ENCODE assay signal across 7 cellular contexts in the genomic region with DNA sequence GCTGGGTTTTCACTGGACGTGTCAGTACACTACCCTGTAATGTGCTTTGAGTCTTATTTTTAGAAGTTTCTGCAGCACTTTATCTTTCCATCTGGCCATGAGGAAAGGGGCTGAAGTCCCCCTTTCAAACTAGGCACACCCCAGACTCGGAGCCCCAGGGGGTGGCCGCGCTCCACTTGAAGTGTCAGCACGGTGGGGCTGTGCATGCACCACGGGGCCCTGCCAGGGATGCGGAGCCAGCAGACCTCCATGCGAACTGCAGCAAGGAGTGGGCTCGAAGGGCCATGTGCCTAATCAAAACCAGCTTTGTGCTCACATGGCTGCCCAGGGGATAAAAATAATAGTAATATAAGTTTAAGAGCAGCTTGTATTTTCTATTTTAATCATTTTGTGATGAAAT.
"Had no signal": no experiment of that assay in that cellular context is flagged by ENCODE, and none has a peak within 500 bp of the region (broad histone marks: within the 10 kb centered on the region; RNA-seq: fewer than 3 reads in every experiment).

No MANE protein-coding gene starts in this region.

- H3K36me3 Mint-ChIP-seq: activated CD4-positive, alpha-beta memory T cell treated with anti-CD3 and anti-CD28 coated beads for 36 hours; naive thymus-derived CD8-positive, alpha-beta T cell had no signal

- H3K36me3 ChIP-seq: tibial nerve had no signal

- H3K4me3 ChIP-seq: tibial nerve had no signal

- H3K4me1 Mint-ChIP-seq: naive thymus-derived CD8-positive, alpha-beta T cell had no signal

- H3K4me3 Mint-ChIP-seq: activated CD4-positive, alpha-beta memory T cell treated with anti-CD3 and anti-CD28 coated beads for 36 hours; activated T-cell treated with anti-CD3 and anti-CD28 coated beads, Interleukin-2, amount 50 U/mL, for 72 hours; naive thymus-derived CD8-positive, alpha-beta T cell had no signal

- ATAC-seq: activated T-cell treated with anti-CD3 and anti-CD28 coated beads, Interleukin-2, amount 50 U/mL, for 72 hours; naive thymus-derived CD8-positive, alpha-beta T cell had no signal

- H3K27ac Mint-ChIP-seq: activated CD4-positive, alpha-beta memory T cell treated with anti-CD3 and anti-CD28 coated beads for 36 hours; activated T-cell treated with anti-CD3 and anti-CD28 coated beads, Interleukin-2, amount 50 U/mL, for 72 hours had no signal

- H3K27me3 Mint-ChIP-seq: activated CD4-positive, alpha-beta memory T cell treated with anti-CD3 and anti-CD28 coated beads for 36 hours had no signal

- H3K9me3 Mint-ChIP-seq: activated CD4-positive, alpha-beta memory T cell treated with anti-CD3 and anti-CD28 coated beads for 36 hours; activated T-cell treated with anti-CD3 and anti-CD28 coated beads, Interleukin-2, amount 50 U/mL, for 72 hours; naive thymus-derived CD8-positive, alpha-beta T cell had no signal

- H3K27me3 ChIP-seq: tibial nerve had no signal

- DNase-seq: activated CD4-positive, alpha-beta memory T cell treated with anti-CD3 and anti-CD28 coated beads for 36 hours; activated T-cell treated with anti-CD3 and anti-CD28 coated beads, Interleukin-2, amount 50 U/mL, for 72 hours; caudate nucleus; cortex of kidney; naive thymus-derived CD8-positive, alpha-beta T cell; stimulated activated CD4-positive, alpha-beta T cell treated with anti-CD3 and anti-CD28 coated beads, Interleukin-4, amount 100 ng/mL, for 4 hours had no signal

- H3K9me3 ChIP-seq: tibial nerve had no signal
